1 cellular context compared by ENCODE assay signal in the genomic region with DNA sequence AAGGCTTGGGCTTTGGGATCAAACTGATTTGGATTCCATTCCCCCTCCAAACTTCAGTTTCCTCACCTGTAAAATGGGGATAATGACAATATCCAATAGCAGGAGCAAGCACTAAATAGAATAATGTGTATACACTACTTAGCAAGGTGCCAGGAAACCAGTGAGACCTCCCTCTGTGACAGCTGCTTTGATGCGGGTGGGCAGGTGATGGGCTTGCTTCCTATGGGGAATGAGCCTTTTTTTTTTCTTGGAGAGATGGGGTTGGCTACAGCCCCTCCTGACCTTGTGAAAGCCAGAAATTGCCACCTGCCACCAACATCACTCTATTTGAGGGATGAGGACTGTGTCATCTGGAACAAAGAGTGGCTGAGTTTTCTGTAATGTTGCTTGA.
TF ChIP-seq lines count a peak whose summit lies in the region.

No MANE protein-coding gene starts in this region.

TF ChIP-seq in HCT116, 20 proteins besides CTCF, POLR2A, EP300 and RAD21 (continued from another document):
- no peak for TF ChIP-seq CEBPB (IDR thresholded peaks at IDR 0.05; ENCODE audit: low read depth)
- no peak for TF ChIP-seq FOSL1 (IDR thresholded peaks at IDR 0.05; ENCODE audit: low read depth)
- TF ChIP-seq SIN3A (IDR thresholded peaks at IDR 0.05; ENCODE audit: low read depth) = no peak
- no peak for TF ChIP-seq CBX3 (IDR thresholded peaks at IDR 0.05; ENCODE audit: low read depth)
- no peak for TF ChIP-seq EGR1 (IDR thresholded peaks at IDR 0.05; ENCODE audit: low read depth)
- no peak for TF ChIP-seq ZNF274 (IDR thresholded peaks at IDR 0.05; ENCODE audit: low read depth, low read length)
